ENCODE assay signal across 15 cellular contexts in genomic region chr13:111118898-111119607, GRCh38. TPM values are rescaled to one million over a fixed set of nuclear protein-coding genes. Genes with fewer than 3 reads are reported as not detected.
A peak's percentile ranks its signal among the peaks of the same experiment; 100 is the strongest.
DNase-seq lines count a peak whose midpoint lies in the region; ATAC-seq and TF ChIP-seq lines count a peak whose summit lies in the region.
"Had no signal": no experiment of that assay in that cellular context is flagged by ENCODE, and none has a peak within 500 bp of the region (broad histone marks: within the 10 kb centered on the region; RNA-seq: fewer than 3 reads in every experiment).

No MANE protein-coding gene starts in this region.

- WGBS in mesenchymal stem cell = 88% methylated on average over 9 of the region's 9 CpGs

- H2AFZ ChIP-seq in mesenchymal stem cell (ENCODE audit: low read depth, low read length) = no peak overlapping the region

- no peaks in the 10 kb centered on the region for H3K79me1 ChIP-seq in mesenchymal stem cell (replicated peaks; ENCODE audit: low read length, poor library complexity, severe bottlenecking)

- H3K27me3 ChIP-seq in mesenchymal stem cell (ENCODE audit: control insufficient read depth in 1 of 2, insufficient read depth in 1 of 2, low read length in 2 of 2) (peaks cover 1 to 30% of the 10 kb centered on the region in 2 experiments), subcutaneous abdominal adipose tissue (ENCODE audit: control insufficient read depth in 5 of 5, insufficient read depth in 4 of 5, low read length in 5 of 5) (peaks cover 0 to 4% (median 0%) of the 10 kb centered on the region in 5 donors)

- H3K9me3 ChIP-seq in mesenchymal stem cell (ENCODE audit: control insufficient read depth, low read length) (no peaks in the 10 kb centered on the region), subcutaneous abdominal adipose tissue (ENCODE audit: control insufficient read depth in 5 of 5, low read length in 5 of 5) (no peaks in the 10 kb centered on the region)

- no peak for ATAC-seq in GM21576 (IDR thresholded peaks at IDR 0.05; ENCODE audit: unreplicated experiment)
- ATAC-seq: PC-3 had no signal

- H3K4me3 ChIP-seq in coronary artery = no peak overlapping the region
- peak overlapping the region in 1 of 2 experiments; percentile 63 for H3K4me3 ChIP-seq in mesenchymal stem cell (ENCODE audit: insufficient read depth in 1 of 2, low read depth in 1 of 2, low read length in 2 of 2)
- H3K4me3 ChIP-seq in subcutaneous abdominal adipose tissue (ENCODE audit: low read depth in 1 of 5, low read length in 5 of 5) = no peak overlapping the region

- H3K18ac ChIP-seq in mesenchymal stem cell (ENCODE audit: low read depth in 1 of 2, low read length in 2 of 2) = no peak overlapping the region

- no peak overlapping the region for H2BK12ac ChIP-seq in mesenchymal stem cell (ENCODE audit: low read length in 2 of 2)

- TF ChIP-seq CTCF in coronary artery (IDR thresholded peaks at IDR 0.05) = no peak

- H2AK5ac ChIP-seq in mesenchymal stem cell (ENCODE audit: low read length, severe bottlenecking) = no peak overlapping the region

- H4K8ac ChIP-seq in mesenchymal stem cell (ENCODE audit: low read length) = no peak overlapping the region

- DNase-seq in coronary artery (ENCODE audit: low spot score) (no peak), mesenchymal stem cell (no peak), SHP77 treated with DMSO at 0.1 percent for 48 hours (lab: John Stamatoyannopoulos, UW) (no peak), NCI-H1694 treated with DMSO at 0.1 percent for 48 hours (lab: John Stamatoyannopoulos, UW) (no peak), NCI-H1417 (lab: John Stamatoyannopoulos, UW) (no peak)
- DNase-seq: AML-193, DMS79 treated with DMSO at 0.1 percent for 48 hours, NCI-H1436, NCI-H2029, NCI-H526, PC-3 had no signal

- H3K23ac ChIP-seq in mesenchymal stem cell (ENCODE audit: low read length in 2 of 2) = no peak overlapping the region

- no peak overlapping the region for H2BK15ac ChIP-seq in mesenchymal stem cell (ENCODE audit: low read depth, poor library complexity, severe bottlenecking)

- no peak overlapping the region for H3K14ac ChIP-seq in mesenchymal stem cell (ENCODE audit: low read length in 2 of 2)

- no peak overlapping the region for H3K4me2 ChIP-seq in mesenchymal stem cell (ENCODE audit: low read length, poor library complexity, severe bottlenecking)

- H2BK120ac ChIP-seq in mesenchymal stem cell (ENCODE audit: low read depth, low read length) = no peak overlapping the region

- H3K27ac ChIP-seq in coronary artery (peak overlapping the region; percentile 68 to 96), mesenchymal stem cell (ENCODE audit: low read length, poor library complexity, severe bottlenecking) (no peak overlapping the region), subcutaneous abdominal adipose tissue (ENCODE audit: low read depth, low read length) (peak overlapping the region; percentile 98)
- H3K27ac ChIP-seq: C4-2B, RWPE1 had no signal

- H3K9ac ChIP-seq in mesenchymal stem cell (ENCODE audit: low read length) (peak overlapping the region; percentile 87), subcutaneous abdominal adipose tissue (ENCODE audit: low read length in 5 of 5) (no peak overlapping the region)

- H4K91ac ChIP-seq in mesenchymal stem cell (ENCODE audit: low read length) = no peak overlapping the region

- H3K4me1 ChIP-seq in mesenchymal stem cell (ENCODE audit: control insufficient read depth, insufficient read depth, low read depth, low read length) (peaks cover 13% of the 10 kb centered on the region), subcutaneous abdominal adipose tissue (ENCODE audit: control insufficient read depth in 5 of 5, insufficient read depth in 5 of 5, low read length in 5 of 5) (peaks cover 15 to 63% (median 55%) of the 10 kb centered on the region in 5 donors)

- peak overlapping the region in 1 of 2 experiments; percentile 38 for H3K4ac ChIP-seq in mesenchymal stem cell (ENCODE audit: low read depth in 1 of 2, low read length in 2 of 2)

- no peak overlapping the region for H2BK5ac ChIP-seq in mesenchymal stem cell (ENCODE audit: low read depth, low read length, poor library complexity, severe bottlenecking)

- H3K36me3 ChIP-seq in mesenchymal stem cell (ENCODE audit: control insufficient read depth in 1 of 2, insufficient read depth in 2 of 2, low read depth in 1 of 2, low read length in 2 of 2) (peaks cover 0 to 2% of the 10 kb centered on the region in 2 experiments), subcutaneous abdominal adipose tissue (ENCODE audit: control insufficient read depth in 5 of 5, insufficient read depth in 5 of 5, low read length in 5 of 5) (peaks cover 0 to 7% (median 6%) of the 10 kb centered on the region in 5 donors)

RNA-seq across cellular contexts. Expression of gene ARHGEF7, which starts 3.9 kb away (rescaled TPM):
- 22.3 TPM for polyA plus RNA-seq in mesenchymal stem cell (2013, experiment 1 of 2)
- 22.1 TPM for polyA plus RNA-seq in mesenchymal stem cell (2013, experiment 2 of 2)
